8 cellular contexts compared by ENCODE assay signal in genomic region chr19:54115071-54116063, GRCh38. TPM values are rescaled to one million over a fixed set of nuclear protein-coding genes. Genes with fewer than 3 reads are reported as not detected.
DNase-seq lines count a peak whose midpoint lies in the region; ATAC-seq and TF ChIP-seq lines count a peak whose summit lies in the region.

PRPF31 (plus strand) TSS chr19:54115754; CDS start chr19:54118279, 2,525 bp downstream.
TFPT (minus strand) TSS chr19:54115657; CDS start chr19:54115269, 388 bp downstream.

- H3K27ac Mint-ChIP-seq in T-helper 17 cell: peak within 1 kb of the TSS; percentile 96

- peak; percentile 97 for DNase-seq in NCI-H1694 treated with DMSO at 0.1 percent for 48 hours (lab: John Stamatoyannopoulos, UW)
- peak; percentile 77 to 88 (median 83) for DNase-seq in T-helper 17 cell
- DNase-seq in amygdala (lab: John Stamatoyannopoulos, UW): peak; percentile 79 to 100 (median 94)
- DNase-seq in left ventricle myocardium superior: peak; percentile 96
- DNase-seq in prostate gland (ENCODE audit: low spot score): peak; percentile 96

- H3K4me3 Mint-ChIP-seq in T-helper 17 cell: peak within 1 kb of the TSS; percentile 97

- peaks cover 4% of the 10 kb centered on the region for H3K36me3 Mint-ChIP-seq in T-helper 17 cell (ENCODE audit: low read depth)

- no peaks in the 10 kb centered on the region for H3K27me3 ChIP-seq in prostate gland (replicated peaks; ENCODE audit: insufficient read depth)

- peaks cover 16% of the 10 kb centered on the region for H3K4me1 ChIP-seq in prostate gland (replicated peaks)
- H3K4me1 ChIP-seq in urinary bladder (ENCODE audit: insufficient read depth): no peaks in the 10 kb centered on the region

- WGBS in prostate gland: under 1% methylated on average over 60 of the region's 60 CpGs
- WGBS in urinary bladder: under 1% methylated on average over 60 of the region's 60 CpGs

- no peaks in the 10 kb centered on the region for H3K36me3 ChIP-seq in prostate gland
- H3K36me3 ChIP-seq in urinary bladder (ENCODE audit: insufficient read depth): peaks cover 5% of the 10 kb centered on the region

- ATAC-seq in HG02885 (IDR thresholded peaks at IDR 0.05; ENCODE audit: poor library complexity, unreplicated experiment) (peak; percentile 88), T-helper 17 cell (peak; percentile 92), left ventricle myocardium superior (peak; percentile 95)

- peak within 1 kb of the TSS; percentile 90 to 92 for H3K27ac ChIP-seq in prostate gland
- H3K27ac ChIP-seq in urinary bladder (ENCODE audit: low read depth): peak within 1 kb of the TSS; percentile 88

- peaks cover 30% of the 10 kb centered on the region for H3K4me1 Mint-ChIP-seq in T-helper 17 cell

- H3K4me3 ChIP-seq in prostate gland (peak within 1 kb of the TSS; percentile 85 to 90), urinary bladder (ENCODE audit: low read depth, low read length) (peak within 1 kb of the TSS; percentile 39)

- TF ChIP-seq POLR2A in GM15510 (IDR thresholded peaks at IDR 0.05; ENCODE audit: borderline replicate concordance, extremely low read depth, insufficient read length): peak; percentile 71
- peak; percentile 51 for TF ChIP-seq POLR2A in prostate gland (IDR thresholded peaks at IDR 0.05)

- intact Hi-C loops in left ventricle myocardium superior (cut with micrococcal nuclease): no loop called here
- intact Hi-C loops in prostate gland (cut with DNase I): no loop called here

- H3K27me3 Mint-ChIP-seq in T-helper 17 cell: no peaks in the 10 kb centered on the region

- no peaks in the 10 kb centered on the region for H3K9me3 ChIP-seq in T-helper 17 cell (ENCODE audit: control insufficient read depth, low read length, poor library complexity, severe bottlenecking)
- no peaks in the 10 kb centered on the region for H3K9me3 ChIP-seq in prostate gland

- TF ChIP-seq CTCF in prostate gland (IDR thresholded peaks at IDR 0.05): peak in 1 of 4 experiments; percentile 19

RNA-seq across cellular contexts. Expression of gene PRPF31, which starts in this region (rescaled TPM):
- total RNA-seq in T-helper 17 cell: 10 to 100 TPM; 49.4 to 56.8 TPM
- 43.2 TPM for total RNA-seq in left ventricle myocardium superior
- total RNA-seq in prostate gland: 10 to 100 TPM; 50.7 to 71.6 TPM
- total RNA-seq in urinary bladder: 22.5 TPM
- 67.7 TPM for polyA plus RNA-seq in urinary bladder

RNA-seq across cellular contexts. Expression of gene TFPT, which starts in this region (rescaled TPM):
- 10 to 100 TPM; 14.9 TPM for total RNA-seq in T-helper 17 cell
- total RNA-seq in left ventricle myocardium superior: 14.3 TPM
- total RNA-seq in prostate gland: 10 to 100 TPM; 30.7 to 52.0 TPM
- total RNA-seq in urinary bladder: 4.0 TPM
- 22.8 TPM for polyA plus RNA-seq in urinary bladder

Comparison
In these comparisons a context has a peak if more than half of its experiments do, and no peak if none do; other contexts are left out.
1. Peak in every context shown above with its lines: DNase-seq, ATAC-seq, H3K4me3 ChIP-seq and H3K27ac ChIP-seq.